Comparison of ENCODE assay signal across 1 cellular context in the genomic region with DNA sequence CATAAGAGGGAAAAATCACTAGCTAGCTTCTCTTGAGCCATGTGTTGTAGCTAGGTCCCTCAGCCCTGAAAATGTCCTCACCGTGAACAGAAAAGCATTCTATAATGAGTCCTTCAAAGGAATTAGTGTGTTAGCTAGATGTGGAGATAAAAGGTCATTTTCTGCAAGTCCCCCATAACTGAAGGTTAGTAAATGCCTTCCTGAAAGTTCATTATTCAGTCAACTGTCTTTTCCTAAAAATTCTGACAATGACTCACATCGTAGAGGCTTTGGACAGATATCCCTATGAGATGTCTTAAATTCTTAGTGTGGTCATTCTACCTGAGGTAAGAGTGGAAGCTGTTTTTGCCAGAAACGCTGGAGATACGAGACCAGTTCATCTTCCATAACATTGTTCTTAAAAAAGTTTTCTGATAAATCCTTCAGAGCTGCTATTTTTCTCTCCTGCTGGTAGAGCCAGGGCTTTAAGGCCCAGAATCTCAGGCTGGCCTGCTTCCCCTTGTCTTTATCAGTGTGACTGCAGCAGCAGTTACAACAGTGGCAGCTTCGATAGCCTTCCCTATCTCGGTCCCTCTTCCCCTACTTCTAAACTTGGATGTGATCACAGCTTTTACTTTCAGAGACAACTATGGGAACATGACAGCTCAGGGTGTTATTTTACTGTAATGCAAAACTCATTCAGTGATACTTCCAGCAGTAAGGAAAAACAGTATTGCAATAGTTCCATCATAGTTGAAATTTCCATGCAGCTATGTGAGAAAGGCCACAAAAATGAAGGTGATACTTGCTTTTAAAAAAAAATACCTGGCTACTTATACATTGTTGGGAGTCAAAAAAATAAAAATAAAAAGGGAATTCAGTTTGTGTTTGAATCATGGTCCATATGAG.
A peak's percentile ranks its signal among the peaks of the same experiment; 100 is the strongest.
TF ChIP-seq lines count a peak whose summit lies in the region.

No MANE protein-coding gene starts in this region.

TF ChIP-seq in K562, 482 proteins besides CTCF, POLR2A, EP300 and RAD21 (continued from another document and continues in another):
- TF ChIP-seq ZNF318 (IDR thresholded peaks at IDR 0.05; ENCODE audit: borderline replicate concordance in 1 of 2, low read depth in 1 of 2) (peak in 1 of 2 experiments; percentile 9; a peak in 2 of 4 replicates), SMAD2 (IDR thresholded peaks at IDR 0.05; ENCODE audit: low read depth, low read length) (no peak), HES1 (IDR thresholded peaks at IDR 0.05; ENCODE audit: low read depth) (peak; percentile 69), MCM2 (IDR thresholded peaks at IDR 0.05; ENCODE audit: low read depth) (no peak), MAFK (IDR thresholded peaks at IDR 0.05; ENCODE audit: low read length) (peak; percentile 54; the same call in 1 of the 2 replicates), CAMTA2 (CRISPR knock-in tag; conservative IDR thresholded peaks at IDR 0.05) (peak; percentile 51; the same call in 1 of the 2 replicates), BRF1 (IDR thresholded peaks at IDR 0.05; ENCODE audit: borderline replicate concordance, extremely low read depth, insufficient read length) (no peak), ARID3A (IDR thresholded peaks at IDR 0.05; ENCODE audit: borderline replicate concordance, low read depth, low read length) (peak; percentile 97), ZNF184 (CRISPR knock-in tag; IDR thresholded peaks at IDR 0.05) (no peak), SMARCE1 (IDR thresholded peaks at IDR 0.05) (peak; percentile 98), ZNF280A (IDR thresholded peaks at IDR 0.05; ENCODE audit: low read depth, partially characterized antibody) (no peak), ZNF431 (CRISPR knock-in tag; IDR thresholded peaks at IDR 0.05) (no peak), TCF7L2 (IDR thresholded peaks at IDR 0.05; ENCODE audit: low read depth, low read length) (0 out of 2 replicates have a peak, but pooled peaks have one; percentile 53), SREBF2 (CRISPR knock-in tag; IDR thresholded peaks at IDR 0.05) (no peak), LARP7 (IDR thresholded peaks at IDR 0.05) (no peak), ATF7 (IDR thresholded peaks at IDR 0.05) (peak; percentile 87), BMI1 (IDR thresholded peaks at IDR 0.05; ENCODE audit: low read length) (peak; percentile 54; the same call in 1 of the 2 replicates), MAFG (tag; conservative IDR thresholded peaks at IDR 0.05) (peak; percentile 3; the same call in 1 of the 2 replicates)
- TF ChIP-seq, protein P1, sequence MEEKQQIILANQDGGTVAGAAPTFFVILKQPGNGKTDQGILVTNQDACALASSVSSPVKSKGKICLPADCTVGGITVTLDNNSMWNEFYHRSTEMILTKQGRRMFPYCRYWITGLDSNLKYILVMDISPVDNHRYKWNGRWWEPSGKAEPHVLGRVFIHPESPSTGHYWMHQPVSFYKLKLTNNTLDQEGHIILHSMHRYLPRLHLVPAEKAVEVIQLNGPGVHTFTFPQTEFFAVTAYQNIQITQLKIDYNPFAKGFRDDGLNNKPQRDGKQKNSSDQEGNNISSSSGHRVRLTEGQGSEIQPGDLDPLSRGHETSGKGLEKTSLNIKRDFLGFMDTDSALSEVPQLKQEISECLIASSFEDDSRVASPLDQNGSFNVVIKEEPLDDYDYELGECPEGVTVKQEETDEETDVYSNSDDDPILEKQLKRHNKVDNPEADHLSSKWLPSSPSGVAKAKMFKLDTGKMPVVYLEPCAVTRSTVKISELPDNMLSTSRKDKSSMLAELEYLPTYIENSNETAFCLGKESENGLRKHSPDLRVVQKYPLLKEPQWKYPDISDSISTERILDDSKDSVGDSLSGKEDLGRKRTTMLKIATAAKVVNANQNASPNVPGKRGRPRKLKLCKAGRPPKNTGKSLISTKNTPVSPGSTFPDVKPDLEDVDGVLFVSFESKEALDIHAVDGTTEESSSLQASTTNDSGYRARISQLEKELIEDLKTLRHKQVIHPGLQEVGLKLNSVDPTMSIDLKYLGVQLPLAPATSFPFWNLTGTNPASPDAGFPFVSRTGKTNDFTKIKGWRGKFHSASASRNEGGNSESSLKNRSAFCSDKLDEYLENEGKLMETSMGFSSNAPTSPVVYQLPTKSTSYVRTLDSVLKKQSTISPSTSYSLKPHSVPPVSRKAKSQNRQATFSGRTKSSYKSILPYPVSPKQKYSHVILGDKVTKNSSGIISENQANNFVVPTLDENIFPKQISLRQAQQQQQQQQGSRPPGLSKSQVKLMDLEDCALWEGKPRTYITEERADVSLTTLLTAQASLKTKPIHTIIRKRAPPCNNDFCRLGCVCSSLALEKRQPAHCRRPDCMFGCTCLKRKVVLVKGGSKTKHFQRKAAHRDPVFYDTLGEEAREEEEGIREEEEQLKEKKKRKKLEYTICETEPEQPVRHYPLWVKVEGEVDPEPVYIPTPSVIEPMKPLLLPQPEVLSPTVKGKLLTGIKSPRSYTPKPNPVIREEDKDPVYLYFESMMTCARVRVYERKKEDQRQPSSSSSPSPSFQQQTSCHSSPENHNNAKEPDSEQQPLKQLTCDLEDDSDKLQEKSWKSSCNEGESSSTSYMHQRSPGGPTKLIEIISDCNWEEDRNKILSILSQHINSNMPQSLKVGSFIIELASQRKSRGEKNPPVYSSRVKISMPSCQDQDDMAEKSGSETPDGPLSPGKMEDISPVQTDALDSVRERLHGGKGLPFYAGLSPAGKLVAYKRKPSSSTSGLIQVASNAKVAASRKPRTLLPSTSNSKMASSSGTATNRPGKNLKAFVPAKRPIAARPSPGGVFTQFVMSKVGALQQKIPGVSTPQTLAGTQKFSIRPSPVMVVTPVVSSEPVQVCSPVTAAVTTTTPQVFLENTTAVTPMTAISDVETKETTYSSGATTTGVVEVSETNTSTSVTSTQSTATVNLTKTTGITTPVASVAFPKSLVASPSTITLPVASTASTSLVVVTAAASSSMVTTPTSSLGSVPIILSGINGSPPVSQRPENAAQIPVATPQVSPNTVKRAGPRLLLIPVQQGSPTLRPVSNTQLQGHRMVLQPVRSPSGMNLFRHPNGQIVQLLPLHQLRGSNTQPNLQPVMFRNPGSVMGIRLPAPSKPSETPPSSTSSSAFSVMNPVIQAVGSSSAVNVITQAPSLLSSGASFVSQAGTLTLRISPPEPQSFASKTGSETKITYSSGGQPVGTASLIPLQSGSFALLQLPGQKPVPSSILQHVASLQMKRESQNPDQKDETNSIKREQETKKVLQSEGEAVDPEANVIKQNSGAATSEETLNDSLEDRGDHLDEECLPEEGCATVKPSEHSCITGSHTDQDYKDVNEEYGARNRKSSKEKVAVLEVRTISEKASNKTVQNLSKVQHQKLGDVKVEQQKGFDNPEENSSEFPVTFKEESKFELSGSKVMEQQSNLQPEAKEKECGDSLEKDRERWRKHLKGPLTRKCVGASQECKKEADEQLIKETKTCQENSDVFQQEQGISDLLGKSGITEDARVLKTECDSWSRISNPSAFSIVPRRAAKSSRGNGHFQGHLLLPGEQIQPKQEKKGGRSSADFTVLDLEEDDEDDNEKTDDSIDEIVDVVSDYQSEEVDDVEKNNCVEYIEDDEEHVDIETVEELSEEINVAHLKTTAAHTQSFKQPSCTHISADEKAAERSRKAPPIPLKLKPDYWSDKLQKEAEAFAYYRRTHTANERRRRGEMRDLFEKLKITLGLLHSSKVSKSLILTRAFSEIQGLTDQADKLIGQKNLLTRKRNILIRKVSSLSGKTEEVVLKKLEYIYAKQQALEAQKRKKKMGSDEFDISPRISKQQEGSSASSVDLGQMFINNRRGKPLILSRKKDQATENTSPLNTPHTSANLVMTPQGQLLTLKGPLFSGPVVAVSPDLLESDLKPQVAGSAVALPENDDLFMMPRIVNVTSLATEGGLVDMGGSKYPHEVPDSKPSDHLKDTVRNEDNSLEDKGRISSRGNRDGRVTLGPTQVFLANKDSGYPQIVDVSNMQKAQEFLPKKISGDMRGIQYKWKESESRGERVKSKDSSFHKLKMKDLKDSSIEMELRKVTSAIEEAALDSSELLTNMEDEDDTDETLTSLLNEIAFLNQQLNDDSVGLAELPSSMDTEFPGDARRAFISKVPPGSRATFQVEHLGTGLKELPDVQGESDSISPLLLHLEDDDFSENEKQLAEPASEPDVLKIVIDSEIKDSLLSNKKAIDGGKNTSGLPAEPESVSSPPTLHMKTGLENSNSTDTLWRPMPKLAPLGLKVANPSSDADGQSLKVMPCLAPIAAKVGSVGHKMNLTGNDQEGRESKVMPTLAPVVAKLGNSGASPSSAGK (IDR thresholded peaks at IDR 0.05) = peak; percentile 50
- TF ChIP-seq, protein P2, sequence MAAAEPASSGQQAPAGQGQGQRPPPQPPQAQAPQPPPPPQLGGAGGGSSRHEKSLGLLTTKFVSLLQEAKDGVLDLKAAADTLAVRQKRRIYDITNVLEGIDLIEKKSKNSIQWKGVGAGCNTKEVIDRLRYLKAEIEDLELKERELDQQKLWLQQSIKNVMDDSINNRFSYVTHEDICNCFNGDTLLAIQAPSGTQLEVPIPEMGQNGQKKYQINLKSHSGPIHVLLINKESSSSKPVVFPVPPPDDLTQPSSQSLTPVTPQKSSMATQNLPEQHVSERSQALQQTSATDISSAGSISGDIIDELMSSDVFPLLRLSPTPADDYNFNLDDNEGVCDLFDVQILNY (CRISPR knock-in tag; IDR thresholded peaks at IDR 0.05) = no peak
